In the genomic region with DNA sequence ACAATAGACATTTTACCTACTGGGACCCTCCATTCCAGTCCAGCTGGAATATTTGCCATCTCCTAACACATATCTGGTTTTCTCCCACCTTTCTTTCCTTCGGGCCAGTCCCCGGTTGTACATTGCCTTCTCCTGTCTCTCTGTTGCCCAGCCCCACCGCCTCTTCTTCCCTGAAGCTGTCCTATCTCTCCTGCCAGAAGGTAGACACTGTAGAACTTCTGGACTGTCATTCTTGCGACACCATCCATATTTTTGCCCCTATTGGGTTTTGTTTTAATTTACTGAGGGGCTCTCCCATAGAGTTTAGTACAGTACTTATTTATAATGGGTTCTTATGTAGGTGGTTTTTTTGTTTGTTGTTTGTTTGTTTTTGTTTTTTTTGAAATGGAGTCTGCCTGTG, we compare ENCODE assay signal across 20 cellular contexts. TPM values are rescaled to one million over a fixed set of nuclear protein-coding genes. Genes with fewer than 3 reads are reported as not detected.
DNase-seq lines count a peak whose midpoint lies in the region; ATAC-seq and TF ChIP-seq lines count a peak whose summit lies in the region.
"Had no signal": no experiment of that assay in that cellular context is flagged by ENCODE, and none has a peak within 500 bp of the region (broad histone marks: within the 10 kb centered on the region; RNA-seq: fewer than 3 reads in every experiment).

No MANE protein-coding gene starts in this region.

- no peak overlapping the region for H2BK20ac ChIP-seq in IMR-90 (ENCODE audit: low read depth, low read length)

- H3K4me3 Mint-ChIP-seq in endodermal cell (no peak overlapping the region), neural crest cell (peak overlapping the region; percentile 39)
- H3K4me3 Mint-ChIP-seq: GM23338 had no signal

- no peak overlapping the region for H2BK15ac ChIP-seq in IMR-90 (ENCODE audit: low read depth, low read length)

- H3K14ac ChIP-seq in IMR-90 (replicated peaks; ENCODE audit: low read depth, low read length): no peak overlapping the region

- peaks cover 37 to 80% of the 10 kb centered on the region in 2 experiments for H3K79me1 ChIP-seq in IMR-90 (ENCODE audit: low read depth in 1 of 2, low read length in 2 of 2)

- H4K5ac ChIP-seq in IMR-90 (ENCODE audit: low read depth, low read length): no peak overlapping the region

- no peak overlapping the region for H4K8ac ChIP-seq in IMR-90 (ENCODE audit: low read depth in 2 of 2, low read length in 2 of 2)

- H3K36me3 ChIP-seq in IMR-90 (ENCODE audit: control insufficient read depth, insufficient read depth, low read length) (no peaks in the 10 kb centered on the region), endodermal cell (ENCODE audit: control insufficient read depth, insufficient read depth, low read length) (peaks cover 3% of the 10 kb centered on the region), MM.1S (replicated peaks; ENCODE audit: insufficient read depth, low read length) (no peaks in the 10 kb centered on the region)

- H4K91ac ChIP-seq in IMR-90 (ENCODE audit: insufficient read depth, low read depth, low read length): no peak overlapping the region

- H3K9me3 ChIP-seq in IMR-90 (ENCODE audit: control insufficient read depth, insufficient read depth, low read length): no peaks in the 10 kb centered on the region
- no peaks in the 10 kb centered on the region for H3K9me3 ChIP-seq in endodermal cell (ENCODE audit: control insufficient read depth, low read length)
- no peaks in the 10 kb centered on the region for H3K9me3 ChIP-seq in MM.1S (replicated peaks; ENCODE audit: insufficient read depth, low read length)
- H3K9me3 ChIP-seq: BE2C had no signal

- H3K9me1 ChIP-seq in IMR-90 (ENCODE audit: insufficient read depth, low read length): peaks cover 7% of the 10 kb centered on the region; the same call in 1 of the 2 replicates

- TF ChIP-seq POLR2A in IMR-90 (IDR thresholded peaks at IDR 0.05; ENCODE audit: low read depth, low read length): no peak

- H3K27ac ChIP-seq in IMR-90 (ENCODE audit: insufficient read depth, low read length) (no peak overlapping the region), endodermal cell (ENCODE audit: low read depth, low read length) (no peak overlapping the region), MM.1S (ENCODE audit: low read length) (no peak overlapping the region)

- no CpG with 5 or more reads among the region's 4 CpGs for WGBS in IMR-90 (ENCODE audit: extremely low coverage in 2 of 2, insufficient read length in 1 of 2), 2 experiments
- 86 to 99% methylated on average over 3 to 4 of the region's 4 CpGs for WGBS in endodermal cell (ENCODE audit: insufficient coverage in 1 of 2, insufficient read length in 1 of 2), 2 experiments

- CTCF ChIA-PET in IMR-90 (lab: Yijun Ruan, JAX): no interaction called here

- dilution Hi-C loops in IMR-90 (cut with HindIII; ENCODE audit: low sequenced_read_pairs, unreplicated experiment): no loop called here

- H2BK120ac ChIP-seq in IMR-90 (ENCODE audit: low read depth, low read length): no peak overlapping the region

- H3K79me2 ChIP-seq in MM.1S (ENCODE audit: low read length): no peaks in the 10 kb centered on the region

- ATAC-seq in IMR-90 (ENCODE audit: low read depth): no peak
- ATAC-seq: GM23338, SK-N-SH treated with all-trans-retinoic acid at 6 μM for 48 hours had no signal

- H3K9me3 Mint-ChIP-seq in endodermal cell: no peaks in the 10 kb centered on the region
- no peaks in the 10 kb centered on the region for H3K9me3 Mint-ChIP-seq in neural crest cell
- H3K9me3 Mint-ChIP-seq: CD4-positive, alpha-beta T cell; GM23338 had no signal

- no peaks in the 10 kb centered on the region for H3F3A ChIP-seq in MM.1S (ENCODE audit: insufficient read depth, low read length)

- DNase-seq in IMR-90: no peak
- DNase-seq in endodermal cell: no peak
- no peak for DNase-seq in neural crest cell (ENCODE audit: low read depth, low spot score)
- no peak for DNase-seq in DMS53 treated with DMSO at 0.1 percent for 48 hours (lab: John Stamatoyannopoulos, UW; ENCODE audit: unreplicated experiment)
- no peak for DNase-seq in NCI-H1092 (lab: John Stamatoyannopoulos, UW)
- no peak for DNase-seq in MM.1S
- DNase-seq: BE2C; CD4-positive, alpha-beta T cell; EL; HCEC 1CT; KBM-7; NCI-H1417; NCI-H187; NCI-H2107; NCI-H226; NCI-H524; RPMI8226; SHP77 treated with DMSO at 0.1 percent for 48 hours had no signal

- no peaks in the 10 kb centered on the region for H3K9me2 ChIP-seq in MM.1S (replicated peaks; ENCODE audit: insufficient read depth, low read length)

- no TSS peak for BruUV-seq in IMR-90 (replicated peaks; lab: Mats Ljungman, UMichigan)

- TF ChIP-seq CTCF in IMR-90 (conservative IDR thresholded peaks at IDR 0.05; ENCODE audit: low read depth, low read length) (no peak), endodermal cell (conservative IDR thresholded peaks at IDR 0.05) (no peak), neural crest cell (conservative IDR thresholded peaks at IDR 0.05) (no peak), MM.1S (IDR thresholded peaks at IDR 0.05; ENCODE audit: low read length) (no peak)

- intact Hi-C loops in IMR-90 (cut with micrococcal nuclease): no loop called here

- H2AK9ac ChIP-seq in IMR-90 (replicated peaks; ENCODE audit: low read depth, low read length, poor library complexity): no peak overlapping the region

- peaks cover 23% of the 10 kb centered on the region for H3K4me1 ChIP-seq in IMR-90 (ENCODE audit: control insufficient read depth, insufficient read depth, low read length)
- H3K4me1 ChIP-seq in endodermal cell (ENCODE audit: control insufficient read depth, insufficient read depth, low read length): peaks cover 8% of the 10 kb centered on the region
- H3K4me1 ChIP-seq in MM.1S (ENCODE audit: low read length): no peaks in the 10 kb centered on the region

- H3K27me3 Mint-ChIP-seq in endodermal cell (ENCODE audit: insufficient read depth) (no peaks in the 10 kb centered on the region), neural crest cell (ENCODE audit: low read depth) (no peaks in the 10 kb centered on the region)

- in situ Hi-C loops in IMR-90 (cut with MboI; ENCODE audit: low sequenced_read_pairs): no loop called here

- peaks cover 54% of the 10 kb centered on the region for H4K20me1 ChIP-seq in IMR-90 (ENCODE audit: insufficient read depth, low read length)
- no peaks in the 10 kb centered on the region for H4K20me1 ChIP-seq in MM.1S (ENCODE audit: insufficient read depth, low read length)

- H3K18ac ChIP-seq in IMR-90 (ENCODE audit: low read depth, low read length): no peak overlapping the region

- no peak overlapping the region for H3K56ac ChIP-seq in IMR-90 (ENCODE audit: extremely low read depth, insufficient read depth, low read length)

- no peak overlapping the region for H3K23ac ChIP-seq in IMR-90 (ENCODE audit: low read depth, low read length)

- peaks cover 4% of the 10 kb centered on the region for H3K36me3 Mint-ChIP-seq in endodermal cell (ENCODE audit: low read depth)
- H3K36me3 Mint-ChIP-seq in neural crest cell (ENCODE audit: low read depth): no peaks in the 10 kb centered on the region

- POLR2A ChIA-PET in IMR-90 (lab: Charles Lee; ENCODE audit: unreplicated experiment): no interaction called here

- no peak overlapping the region for H2AK5ac ChIP-seq in IMR-90 (ENCODE audit: low read depth, low read length)

- H2BK5ac ChIP-seq in IMR-90 (ENCODE audit: low read depth, low read length, poor library complexity, severe bottlenecking): no peak overlapping the region

- H3K4me3 ChIP-seq in IMR-90 (ENCODE audit: insufficient read depth, low read depth, low read length): no peak overlapping the region
- no peak overlapping the region for H3K4me3 ChIP-seq in endodermal cell (ENCODE audit: low read length)
- H3K4me3 ChIP-seq in MM.1S (ENCODE audit: low read length): no peak overlapping the region
- H3K4me3 ChIP-seq: GM23338 had no signal

- no peak overlapping the region for H3K4ac ChIP-seq in IMR-90 (ENCODE audit: low read depth, low read length)

- TF ChIP-seq RAD21 in IMR-90 (IDR thresholded peaks at IDR 0.05; ENCODE audit: low read length): no peak

- peaks cover 25% of the 10 kb centered on the region for H3K4me1 Mint-ChIP-seq in endodermal cell
- peaks cover 20% of the 10 kb centered on the region for H3K4me1 Mint-ChIP-seq in neural crest cell

- no peak overlapping the region for H3K9ac ChIP-seq in IMR-90 (ENCODE audit: low read depth, low read length)
- no peak overlapping the region for H3K9ac ChIP-seq in endodermal cell (ENCODE audit: extremely low read depth, low read length, poor library complexity, severe bottlenecking)
- H3K9ac ChIP-seq in MM.1S (ENCODE audit: low read length): no peak overlapping the region

- peak overlapping the region; percentile 53 for H3K27ac Mint-ChIP-seq in endodermal cell
- no peak overlapping the region for H3K27ac Mint-ChIP-seq in neural crest cell (ENCODE audit: unreplicated experiment)
- H3K27ac Mint-ChIP-seq: CD4-positive, alpha-beta T cell; GM23338 had no signal

- no peaks in the 10 kb centered on the region for H3K27me3 ChIP-seq in IMR-90 (ENCODE audit: control insufficient read depth, insufficient read depth, low read length)
- no peaks in the 10 kb centered on the region for H3K27me3 ChIP-seq in endodermal cell (ENCODE audit: control insufficient read depth, insufficient read depth, low read length, poor library complexity, severe bottlenecking)
- peaks cover 21% of the 10 kb centered on the region for H3K27me3 ChIP-seq in MM.1S (replicated peaks; ENCODE audit: insufficient read depth, low read length)
- H3K27me3 ChIP-seq: BE2C had no signal

- H3K4me2 ChIP-seq in IMR-90 (ENCODE audit: low read depth, low read length): no peak overlapping the region
- H3K4me2 ChIP-seq in MM.1S (ENCODE audit: low read depth, low read length): no peak overlapping the region
- H3K4me2 ChIP-seq: GM23338 had no signal

- H2AFZ ChIP-seq in IMR-90 (replicated peaks; ENCODE audit: low read length, poor library complexity): no peak overlapping the region
- no peak overlapping the region for H2AFZ ChIP-seq in MM.1S (ENCODE audit: low read length)
- H2AFZ ChIP-seq: GM23338 had no signal

RNA-seq across cellular contexts. Expression of gene PTK7, which starts 4.9 kb away (rescaled TPM):
- total RNA-seq in IMR-90 (2012; rRNA removed) (44.4 and 47.1 TPM in 2 replicates), endodermal cell (100 to 1,000 TPM; 167 to 183 TPM), neural crest cell (101 and 106 TPM in 2 replicates)
- polyA plus RNA-seq in IMR-90 (2012; rRNA removed): 122 and 142 TPM in 2 replicates
- 77.1 and 216 TPM in 2 replicates for polyA plus RNA-seq in IMR-90 (2012; cell fraction: cytosol; rRNA removed)
- 374 and 547 TPM in 2 replicates for polyA plus RNA-seq in IMR-90 (2012; cell fraction: nucleus; rRNA removed; ENCODE audit: low replicate concordance)
- 126 TPM for polyA plus RNA-seq in endodermal cell (2013, experiment 1 of 2)
- polyA plus RNA-seq in endodermal cell (2013, experiment 2 of 2): 121 TPM

RNA-seq across cellular contexts. Expression of gene KLC4, which starts 21.6 kb away (rescaled TPM):
- 9.7 and 10.9 TPM in 2 replicates for total RNA-seq in IMR-90 (2012; rRNA removed)
- 12.4 and 13.0 TPM in 2 replicates for polyA plus RNA-seq in IMR-90 (2012; rRNA removed)
- polyA plus RNA-seq in IMR-90 (2012; cell fraction: cytosol; rRNA removed): 7.7 and 11.3 TPM in 2 replicates
- 63.8 and 69.4 TPM in 2 replicates for polyA plus RNA-seq in IMR-90 (2012; cell fraction: nucleus; rRNA removed; ENCODE audit: low replicate concordance)
- total RNA-seq in endodermal cell: 10 to 100 TPM; 36.6 to 38.0 TPM
- 40.7 TPM for polyA plus RNA-seq in endodermal cell (2013, experiment 1 of 2)
- polyA plus RNA-seq in endodermal cell (2013, experiment 2 of 2): 35.4 TPM
- total RNA-seq in neural crest cell: 16.7 and 20.3 TPM in 2 replicates

RNA-seq across cellular contexts. Expression of gene MRPL2, which starts 21.8 kb away (rescaled TPM):
- total RNA-seq in IMR-90 (2012; rRNA removed) (15.8 and 18.1 TPM in 2 replicates), endodermal cell (10 to 100 TPM; 51.6 to 65.2 TPM), neural crest cell (45.7 and 56.8 TPM in 2 replicates)
- polyA plus RNA-seq in IMR-90 (2012; rRNA removed): 45.9 and 46.8 TPM in 2 replicates
- polyA plus RNA-seq in IMR-90 (2012; cell fraction: cytosol; rRNA removed): 23.2 and 43.0 TPM in 2 replicates
- 38.5 and 46.5 TPM in 2 replicates for polyA plus RNA-seq in IMR-90 (2012; cell fraction: nucleus; rRNA removed; ENCODE audit: low replicate concordance)
- 64.5 TPM for polyA plus RNA-seq in endodermal cell (2013, experiment 1 of 2)
- polyA plus RNA-seq in endodermal cell (2013, experiment 2 of 2): 63.3 TPM

RNA-seq across cellular contexts. Expression of gene CUL7, which starts 27.4 kb away (rescaled TPM):
- total RNA-seq in IMR-90 (2012; rRNA removed) (33.3 and 39.3 TPM in 2 replicates), endodermal cell (10 to 100 TPM; 39.0 to 51.7 TPM), neural crest cell (40.6 and 42.9 TPM in 2 replicates)
- polyA plus RNA-seq in IMR-90 (2012; rRNA removed): 38.0 and 39.9 TPM in 2 replicates
- polyA plus RNA-seq in IMR-90 (2012; cell fraction: cytosol; rRNA removed): 21.6 and 30.2 TPM in 2 replicates
- polyA plus RNA-seq in IMR-90 (2012; cell fraction: nucleus; rRNA removed; ENCODE audit: low replicate concordance): 102 and 140 TPM in 2 replicates
- 37.9 TPM for polyA plus RNA-seq in endodermal cell (2013, experiment 1 of 2)
- 36.0 TPM for polyA plus RNA-seq in endodermal cell (2013, experiment 2 of 2)

RNA-seq across cellular contexts. Expression of gene RRP36, which starts 59.6 kb away (rescaled TPM):
- 106 and 114 TPM in 2 replicates for total RNA-seq in IMR-90 (2012; rRNA removed)
- 54.3 and 55.1 TPM in 2 replicates for polyA plus RNA-seq in IMR-90 (2012; rRNA removed)
- 19.9 and 32.2 TPM in 2 replicates for polyA plus RNA-seq in IMR-90 (2012; cell fraction: cytosol; rRNA removed)
- 8.8 and 25.5 TPM in 2 replicates for polyA plus RNA-seq in IMR-90 (2012; cell fraction: nucleus; rRNA removed; ENCODE audit: low replicate concordance)
- total RNA-seq in endodermal cell: 10 to 100 TPM; 76.9 to 80.6 TPM
- 68.7 TPM for polyA plus RNA-seq in endodermal cell (2013, experiment 1 of 2)
- 67.9 TPM for polyA plus RNA-seq in endodermal cell (2013, experiment 2 of 2)
- total RNA-seq in neural crest cell: 89.1 and 93.4 TPM in 2 replicates
